In the genomic region with DNA sequence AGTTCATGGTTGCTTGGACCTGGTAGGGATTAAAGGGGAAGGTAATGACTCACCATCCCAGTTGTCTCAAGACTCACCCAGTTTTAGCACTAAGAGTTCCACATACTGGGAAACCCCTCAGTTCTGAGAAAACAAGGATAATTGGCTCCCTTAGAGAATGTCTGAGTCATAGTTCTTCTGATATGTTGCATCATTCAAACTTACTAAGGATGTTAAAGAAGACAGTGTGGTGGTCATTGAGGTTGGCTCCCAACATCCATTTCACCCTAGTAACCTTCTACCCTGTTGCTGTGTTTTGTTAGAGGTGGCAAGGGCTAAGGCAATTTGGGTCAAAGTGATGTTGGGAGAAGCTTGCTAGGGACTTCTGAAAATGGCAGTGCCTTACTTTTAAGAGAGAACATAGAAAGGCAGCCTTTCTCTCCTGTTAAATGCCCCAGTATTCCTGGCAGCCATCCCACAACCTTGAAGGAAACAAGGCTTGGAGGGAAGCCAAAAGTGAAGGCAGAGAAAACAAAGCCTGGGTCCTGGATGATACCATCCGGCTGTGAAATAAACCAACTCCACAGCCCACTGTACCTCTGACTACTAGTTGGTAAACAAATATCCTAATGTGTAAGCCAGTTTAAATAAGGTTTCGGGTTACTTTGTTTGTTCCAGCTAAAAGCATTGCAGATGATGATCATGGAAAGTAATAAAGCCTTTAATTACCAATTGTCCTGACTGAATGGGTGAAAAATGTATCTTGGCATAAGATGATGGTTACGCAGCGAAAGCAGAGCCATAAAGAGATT, we compare ENCODE assay signal across 8 cellular contexts.
DNase-seq lines count a peak whose midpoint lies in the region; ATAC-seq and TF ChIP-seq lines count a peak whose summit lies in the region.

No MANE protein-coding gene starts in this region.

- no peaks in the 10 kb centered on the region for H3K9me3 ChIP-seq in left lung

- H3K27me3 Mint-ChIP-seq in brain, result no peaks in the 10 kb centered on the region
- H3K27me3 Mint-ChIP-seq in activated CD8-positive, alpha-beta T cell treated with anti-CD3 and anti-CD28 coated beads, Interleukin-2, amount 10 ng/mL, durations not matched to agents 7 days and 5 days (ENCODE audit: low read depth), result no peaks in the 10 kb centered on the region

- peak overlapping the region in 1 of 2 donors; percentile 34 for H3K27ac ChIP-seq in left lung

- POLR2A ChIA-PET in activated CD8-positive, alpha-beta T cell treated with anti-CD3 and anti-CD28 coated beads, Interleukin-2, amount 10 ng/mL, durations not matched to agents 7 days and 5 days (lab: Charles Lee), result no interaction called here

- H3K4me3 ChIP-seq in left lung, result no peak overlapping the region

- H3K4me3 Mint-ChIP-seq in brain, result peak overlapping the region in 1 of 5 experiments; percentile 44
- no peak overlapping the region for H3K4me3 Mint-ChIP-seq in activated CD8-positive, alpha-beta T cell treated with anti-CD3 and anti-CD28 coated beads, Interleukin-2, amount 10 ng/mL, durations not matched to agents 7 days and 5 days

- DNase-seq in DMS 273 treated with DMSO at 0.1 percent for 48 hours (lab: John Stamatoyannopoulos, UW), result peak; percentile 24
- peak; percentile 38 for DNase-seq in NCI-H187 treated with DMSO at 0.1 percent for 48 hours (lab: John Stamatoyannopoulos, UW)
- DNase-seq in left lung, result no peak
- no peak for DNase-seq in activated CD8-positive, alpha-beta T cell treated with anti-CD3 and anti-CD28 coated beads, Interleukin-2, amount 10 ng/mL, durations not matched to agents 7 days and 5 days
- DNase-seq in retina, result no peak

- ATAC-seq in left lung, result peak; percentile 85
- no peak for ATAC-seq in activated CD8-positive, alpha-beta T cell treated with anti-CD3 and anti-CD28 coated beads, Interleukin-2, amount 10 ng/mL, durations not matched to agents 7 days and 5 days
- no peak for ATAC-seq in HG03196 (IDR thresholded peaks at IDR 0.05; ENCODE audit: unreplicated experiment)
- no peak for ATAC-seq in GM21360 (IDR thresholded peaks at IDR 0.05; ENCODE audit: unreplicated experiment)

- CTCF ChIA-PET in activated CD8-positive, alpha-beta T cell treated with anti-CD3 and anti-CD28 coated beads, Interleukin-2, amount 10 ng/mL, durations not matched to agents 7 days and 5 days (lab: Charles Lee), result no interaction called here

- H3K27ac Mint-ChIP-seq in brain, result peak overlapping the region in 4 of 5 experiments; percentile 52 to 87 (median 82)
- no peak overlapping the region for H3K27ac Mint-ChIP-seq in activated CD8-positive, alpha-beta T cell treated with anti-CD3 and anti-CD28 coated beads, Interleukin-2, amount 10 ng/mL, durations not matched to agents 7 days and 5 days

- no peaks in the 10 kb centered on the region for H3K9me3 Mint-ChIP-seq in brain
- no peaks in the 10 kb centered on the region for H3K9me3 Mint-ChIP-seq in activated CD8-positive, alpha-beta T cell treated with anti-CD3 and anti-CD28 coated beads, Interleukin-2, amount 10 ng/mL, durations not matched to agents 7 days and 5 days (ENCODE audit: insufficient read depth)

- H3K36me3 ChIP-seq in left lung, result no peaks in the 10 kb centered on the region

- peaks cover 19% of the 10 kb centered on the region for H3K4me1 Mint-ChIP-seq in brain
- H3K4me1 Mint-ChIP-seq in activated CD8-positive, alpha-beta T cell treated with anti-CD3 and anti-CD28 coated beads, Interleukin-2, amount 10 ng/mL, durations not matched to agents 7 days and 5 days (ENCODE audit: low read depth), result no peaks in the 10 kb centered on the region

- intact Hi-C loops in left lung (cut with DNase I), result no loop called here

- no peak for TF ChIP-seq CTCF in brain (conservative IDR thresholded peaks at IDR 0.05)
- TF ChIP-seq CTCF in left lung (IDR thresholded peaks at IDR 0.05), result no peak

- H3K4me1 ChIP-seq in left lung, result no peaks in the 10 kb centered on the region

- no peaks in the 10 kb centered on the region for H3K36me3 Mint-ChIP-seq in brain
- no peaks in the 10 kb centered on the region for H3K36me3 Mint-ChIP-seq in activated CD8-positive, alpha-beta T cell treated with anti-CD3 and anti-CD28 coated beads, Interleukin-2, amount 10 ng/mL, durations not matched to agents 7 days and 5 days (ENCODE audit: low read depth)

- H3K27me3 ChIP-seq in left lung, result no peaks in the 10 kb centered on the region

Comparison
In these comparisons a context has a peak if more than half of its experiments do, and no peak if none do; other contexts are left out.
1. DNase-seq: peak in DMS 273 treated with DMSO at 0.1 percent for 48 hours (single experiment) and NCI-H187 treated with DMSO at 0.1 percent for 48 hours (single experiment); none in left lung (0 of 2), activated CD8-positive, alpha-beta T cell treated with anti-CD3 and anti-CD28 coated beads, Interleukin-2, amount 10 ng/mL, durations not matched to agents 7 days and 5 days (single experiment) and retina (single experiment).